In the genomic region with DNA sequence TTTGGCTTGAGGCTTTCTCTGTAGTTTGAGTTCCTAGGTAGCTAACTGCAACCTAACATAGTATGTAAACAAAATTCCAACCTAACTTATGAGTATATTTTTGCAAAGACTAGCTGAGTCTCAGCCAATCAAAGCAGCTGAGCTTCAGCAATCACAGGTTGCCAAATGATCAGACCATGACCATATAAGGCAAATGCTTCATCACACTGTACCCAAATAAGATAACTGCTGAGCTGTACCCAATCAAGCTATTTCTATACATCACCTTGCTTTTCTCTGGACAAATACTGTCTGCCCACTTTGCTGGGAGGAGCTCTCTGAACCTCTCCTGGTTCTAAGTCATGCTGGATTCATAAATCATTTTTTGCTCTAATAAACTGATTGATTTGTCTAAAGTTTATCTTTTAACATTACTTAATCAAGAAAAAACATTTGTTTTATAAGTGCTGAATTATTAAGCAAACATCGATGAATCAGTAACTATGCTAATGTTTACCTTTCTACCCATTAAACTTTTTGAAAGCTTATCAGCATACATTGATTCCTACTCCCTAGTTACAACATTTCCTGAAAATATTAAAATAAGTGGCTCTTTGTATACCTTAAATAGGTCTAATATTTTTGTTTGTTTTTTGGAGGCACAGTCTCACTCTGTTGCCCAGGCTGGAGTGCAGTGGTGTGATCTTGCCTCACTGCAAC, we compare ENCODE assay signal across 10 cellular contexts.
A peak's percentile ranks its signal among the peaks of the same experiment; 100 is the strongest.
DNase-seq lines count a peak whose midpoint lies in the region; ATAC-seq and TF ChIP-seq lines count a peak whose summit lies in the region.
"Had no signal": no experiment of that assay in that cellular context is flagged by ENCODE, and none has a peak within 500 bp of the region (broad histone marks: within the 10 kb centered on the region; RNA-seq: fewer than 3 reads in every experiment).

No MANE protein-coding gene starts in this region.

- CTCF ChIA-PET in MCF 10A (lab: Yijun Ruan, JAX) = interaction anchor here (0.7 to 1.4 kb wide), 4 partner anchors 22 to 361 kb away, joined by 3 to 5 read pairs (median 4); no protein-coding TSS in a partner anchor
- CTCF ChIA-PET in T-cell (lab: Charles Lee) = no interaction called here

- H3K27me3 ChIP-seq in breast epithelium = no peaks in the 10 kb centered on the region
- H3K27me3 ChIP-seq in Peyer's patch = no peaks in the 10 kb centered on the region

- H3K27ac ChIP-seq in breast epithelium (no peak overlapping the region), Peyer's patch (no peak overlapping the region)

- ATAC-seq in T-cell (replicated peaks in 1 of 4) = no peak

- POLR2A ChIA-PET in MCF 10A (lab: Yijun Ruan, JAX) (interaction anchor here (1.2 kb wide), 1 partner anchor 20 kb away, joined by 4 read pairs; no protein-coding TSS in a partner anchor), T-cell (lab: Charles Lee) (no interaction called here)

- H3K9me3 Mint-ChIP-seq in MCF 10A (ENCODE audit: unreplicated experiment) = no peaks in the 10 kb centered on the region
- no peaks in the 10 kb centered on the region for H3K9me3 Mint-ChIP-seq in type B pancreatic cell
- no peaks in the 10 kb centered on the region for H3K9me3 Mint-ChIP-seq in T-cell

- H3K36me3 Mint-ChIP-seq in MCF 10A (ENCODE audit: insufficient read depth, unreplicated experiment) = no peaks in the 10 kb centered on the region
- H3K36me3 Mint-ChIP-seq in type B pancreatic cell = no peaks in the 10 kb centered on the region
- no peaks in the 10 kb centered on the region for H3K36me3 Mint-ChIP-seq in T-cell
- H3K36me3 Mint-ChIP-seq: CD4-positive, alpha-beta memory T cell had no signal

- H3K4me3 ChIP-seq in breast epithelium (no peak overlapping the region), epithelial cell of proximal tubule (ENCODE audit: low read depth, low read length) (no peak overlapping the region), Peyer's patch (no peak overlapping the region)

- H3K27ac Mint-ChIP-seq in MCF 10A (ENCODE audit: low read depth, unreplicated experiment) (no peak overlapping the region), type B pancreatic cell (peak overlapping the region; percentile 31), T-cell (no peak overlapping the region)
- H3K27ac Mint-ChIP-seq: CD4-positive, alpha-beta memory T cell had no signal

- H3K36me3 ChIP-seq in breast epithelium (no peaks in the 10 kb centered on the region), Peyer's patch (peaks cover 0 to 19% (median 0%) of the 10 kb centered on the region in 3 donors)

- TF ChIP-seq POLR2A in breast epithelium (IDR thresholded peaks at IDR 0.05) (no peak), Peyer's patch (IDR thresholded peaks at IDR 0.05) (no peak)

- intact Hi-C loops in MCF 10A (cut with micrococcal nuclease) (no loop called here), breast epithelium (cut with DNase I; ENCODE audit: low total_unique reads) (no loop called here)

- no TSS peak for BruUV-seq in MCF 10A (replicated peaks; lab: Mats Ljungman, UMichigan)

- H3K27me3 Mint-ChIP-seq in MCF 10A (ENCODE audit: insufficient read depth, unreplicated experiment) (no peaks in the 10 kb centered on the region), type B pancreatic cell (no peaks in the 10 kb centered on the region), T-cell (peaks cover 0 to 2% of the 10 kb centered on the region in 2 donors)
- H3K27me3 Mint-ChIP-seq: CD4-positive, alpha-beta memory T cell had no signal

- H3K9me3 ChIP-seq in breast epithelium (no peaks in the 10 kb centered on the region), Peyer's patch (no peaks in the 10 kb centered on the region)

- H3K4me1 Mint-ChIP-seq in MCF 10A (ENCODE audit: insufficient read depth, unreplicated experiment) (peaks cover 8% of the 10 kb centered on the region), type B pancreatic cell (ENCODE audit: unreplicated experiment) (peaks cover 7% of the 10 kb centered on the region), T-cell (peaks cover 13 to 20% (median 18%) of the 10 kb centered on the region in 3 donors)

- H3K4me1 ChIP-seq in breast epithelium (no peaks in the 10 kb centered on the region), Peyer's patch (no peaks in the 10 kb centered on the region)

- H3K4me3 Mint-ChIP-seq in MCF 10A (ENCODE audit: unreplicated experiment) (no peak overlapping the region), type B pancreatic cell (no peak overlapping the region), T-cell (no peak overlapping the region)
- H3K4me3 Mint-ChIP-seq: CD4-positive, alpha-beta memory T cell had no signal

- no peak for TF ChIP-seq CTCF in MCF 10A (IDR thresholded peaks at IDR 0.05; ENCODE audit: unreplicated experiment)
- TF ChIP-seq CTCF in breast epithelium (IDR thresholded peaks at IDR 0.05) = no peak
- TF ChIP-seq CTCF in epithelial cell of proximal tubule (conservative IDR thresholded peaks at IDR 0.05; ENCODE audit: low read depth, low read length) = no peak
- no peak for TF ChIP-seq CTCF in type B pancreatic cell (conservative IDR thresholded peaks at IDR 0.05)
- no peak for TF ChIP-seq CTCF in Peyer's patch (IDR thresholded peaks at IDR 0.05)

- DNase-seq in MCF 10A (ENCODE audit: unreplicated experiment) (peak; percentile 51), breast epithelium (ENCODE audit: low spot score in 2 of 2) (no peak), NCI-H2029 treated with DMSO at 0.1 percent for 48 hours (lab: John Stamatoyannopoulos, UW) (peak; percentile 22), epithelial cell of proximal tubule (ENCODE audit: low read depth) (peak; percentile 20), type B pancreatic cell (ENCODE audit: extremely low spot score, unreplicated experiment) (no peak), Peyer's patch (no peak), 8988T (no peak), T-cell (no peak)
- DNase-seq: CD4-positive, alpha-beta memory T cell; NCI-H1092 had no signal

Comparison
In these comparisons a context has a peak if more than half of its experiments do, and no peak if none do; other contexts are left out.
1. DNase-seq: peak in MCF 10A (single experiment), NCI-H2029 treated with DMSO at 0.1 percent for 48 hours (single experiment) and epithelial cell of proximal tubule (single experiment); none in breast epithelium (0 of 2), type B pancreatic cell (single experiment), Peyer's patch (0 of 3), 8988T (single experiment) and T-cell (0 of 34).